Comparison of ENCODE assay signal across 1 cellular context in the genomic region with DNA sequence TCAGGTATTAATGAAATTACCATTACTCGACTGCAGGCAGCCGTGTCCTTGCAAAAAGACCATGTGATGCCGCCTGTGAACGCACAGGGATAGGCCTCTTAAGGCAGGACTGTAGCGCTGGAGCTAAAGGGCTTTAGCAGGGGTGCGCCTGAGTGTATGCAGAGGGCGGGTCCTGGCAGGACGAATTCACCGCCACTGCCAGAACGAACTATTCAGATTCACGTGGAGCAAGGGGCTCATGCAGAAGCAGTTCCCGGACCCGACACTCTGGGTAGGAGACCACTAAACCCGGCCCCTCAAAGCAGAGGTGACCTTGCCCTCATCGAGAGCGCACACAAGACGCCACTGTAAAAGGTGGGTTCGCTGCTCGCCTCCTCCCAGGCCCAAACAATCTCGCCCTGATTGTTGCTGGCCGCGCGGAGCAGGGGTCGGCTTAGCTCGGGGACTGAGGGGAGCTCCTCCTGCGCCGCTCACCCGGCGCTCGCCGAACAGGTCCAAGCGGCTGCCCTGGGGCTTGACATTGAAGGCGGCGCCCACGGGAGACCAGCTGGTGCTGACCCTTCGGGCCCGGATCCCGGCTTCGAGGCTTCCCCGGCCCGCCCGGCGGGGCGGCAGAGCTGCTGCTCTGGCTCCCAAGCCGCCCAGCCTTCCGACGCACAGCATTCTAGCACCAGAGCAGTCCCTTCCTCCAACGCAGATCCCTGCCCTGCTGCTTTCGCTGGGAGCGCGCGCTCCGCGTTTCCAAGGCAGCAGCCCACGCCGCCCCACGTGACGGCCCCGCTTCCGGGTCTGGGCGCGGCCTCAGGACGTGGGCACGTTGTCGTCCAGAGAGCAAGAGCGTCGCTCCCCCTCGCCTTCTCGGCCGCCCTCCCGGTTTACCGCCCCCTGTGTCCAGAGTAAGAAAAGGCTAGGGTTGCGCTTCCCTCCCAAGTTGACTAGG.
A peak's percentile ranks its signal among the peaks of the same experiment; 100 is the strongest.
TF ChIP-seq lines count a peak whose summit lies in the region.

MIPEP (minus strand) TSS at position 743 of the 940 bp plus-strand sequence; CDS start at position 663, 80 bp downstream.

TF ChIP-seq in H1, 55 proteins besides CTCF, POLR2A, EP300 and RAD21 (continues in another document):
- TF ChIP-seq BACH1 (IDR thresholded peaks at IDR 0.05; ENCODE audit: low read length) (peak; percentile 49; the same call in 1 of the 2 replicates), SP1 (IDR thresholded peaks at IDR 0.05; ENCODE audit: low read depth, low read length) (no peak), NRF1 (IDR thresholded peaks at IDR 0.05; ENCODE audit: low read depth, low read length) (no peak), SIN3A (conservative IDR thresholded peaks at IDR 0.05 in 1 of 2, IDR thresholded peaks at IDR 0.05 in 1 of 2; ENCODE audit: low read depth in 1 of 2, low read length in 2 of 2) (peak; percentile 83 to 99; a peak in 2 of 4 replicates), CHD1 (IDR thresholded peaks at IDR 0.05; ENCODE audit: low read depth, low read length) (no peak), SUZ12 (IDR thresholded peaks at IDR 0.05; ENCODE audit: low read length) (no peak), NANOG (IDR thresholded peaks at IDR 0.05; ENCODE audit: insufficient read depth, low read depth, low read length, poor library complexity, severe bottlenecking) (no peak), SRF (IDR thresholded peaks at IDR 0.05; ENCODE audit: low read depth, low read length) (no peak), CBX5 (IDR thresholded peaks at IDR 0.05; ENCODE audit: low read depth, low read length) (no peak), KDM4A (IDR thresholded peaks at IDR 0.05; ENCODE audit: low read depth, low read length, severe bottlenecking) (peak; percentile 70), POLR2AphosphoS5 (IDR thresholded peaks at IDR 0.05; ENCODE audit: low read depth, low read length) (peak; percentile 68; the same call in 1 of the 2 replicates), ASH2L (IDR thresholded peaks at IDR 0.05; ENCODE audit: low read length) (peak; percentile 81), FOSL1 (IDR thresholded peaks at IDR 0.05; ENCODE audit: insufficient read depth, low read depth, low read length) (no peak), EGR1 (IDR thresholded peaks at IDR 0.05; ENCODE audit: borderline replicate concordance, low read depth, low read length) (peak; percentile 87; the same call in 1 of the 2 replicates), KDM5A (IDR thresholded peaks at IDR 0.05; ENCODE audit: low read length) (no peak), TEAD4 (IDR thresholded peaks at IDR 0.05; ENCODE audit: low read depth, low read length) (no peak), TAF7 (optimal IDR thresholded peaks at IDR 0.05; ENCODE audit: borderline replicate concordance, low read depth, low read length) (peak; percentile 20), JUND (IDR thresholded peaks at IDR 0.05; ENCODE audit: low read length) (no peak), RFX5 (IDR thresholded peaks at IDR 0.05; ENCODE audit: borderline replicate concordance, low read depth, low read length) (no peak), YY1 (IDR thresholded peaks at IDR 0.05; ENCODE audit: low read depth, low read length) (0 out of 2 replicates have a peak, but pooled peaks have one; percentile 24), TBP (IDR thresholded peaks at IDR 0.05; ENCODE audit: low read depth, low read length) (peak; percentile 51; the same call in 1 of the 2 replicates), POU5F1 (IDR thresholded peaks at IDR 0.05; ENCODE audit: low read depth, low read length) (no peak), BCL11A (IDR thresholded peaks at IDR 0.05; ENCODE audit: low read depth in 2 of 2, low read length in 2 of 2) (no peak), KDM1A (IDR thresholded peaks at IDR 0.05; ENCODE audit: borderline replicate concordance, low read length) (no peak), HDAC2 (IDR thresholded peaks at IDR 0.05; ENCODE audit: borderline replicate concordance in 1 of 2, low read depth in 2 of 2, low read length in 2 of 2) (peak in 1 of 2 experiments; percentile 81; a peak in 1 of 4 replicates), RNF2 (IDR thresholded peaks at IDR 0.05; ENCODE audit: borderline replicate concordance, low read depth, low read length, missing control alignments, poor library complexity, severe bottlenecking) (no peak), CHD7 (IDR thresholded peaks at IDR 0.05; ENCODE audit: insufficient replicate concordance, low read length) (no peak), PHF8 (conservative IDR thresholded peaks at IDR 0.05; ENCODE audit: low read depth, low read length) (peak; percentile 59), CBX8 (IDR thresholded peaks at IDR 0.05; ENCODE audit: borderline replicate concordance, low read depth, low read length) (no peak), TAF1 (IDR thresholded peaks at IDR 0.05; ENCODE audit: low read depth, low read length) (peak; percentile 48; the same call in 1 of the 2 replicates), SIRT6 (IDR thresholded peaks at IDR 0.05; ENCODE audit: low read length) (no peak), GTF2F1 (IDR thresholded peaks at IDR 0.05; ENCODE audit: borderline replicate concordance, low read depth, low read length) (no peak), CHD2 (IDR thresholded peaks at IDR 0.05; ENCODE audit: low read length) (peak; percentile 8; the same call in 1 of the 2 replicates), HDAC6 (IDR thresholded peaks at IDR 0.05; ENCODE audit: low read depth, low read length) (no peak), RXRA (IDR thresholded peaks at IDR 0.05; ENCODE audit: insufficient read depth, low read depth, low read length) (no peak), RBBP5 (IDR thresholded peaks at IDR 0.05; ENCODE audit: borderline replicate concordance, low read depth, low read length) (no peak), BRCA1 (IDR thresholded peaks at IDR 0.05; ENCODE audit: low read depth, low read length) (no peak), ATF2 (IDR thresholded peaks at IDR 0.05; ENCODE audit: low read length) (no peak), SIX5 (IDR thresholded peaks at IDR 0.05; ENCODE audit: low read depth, low read length) (no peak), CEBPB (IDR thresholded peaks at IDR 0.05; ENCODE audit: low read depth, low read length) (no peak), GABPA (IDR thresholded peaks at IDR 0.05; ENCODE audit: borderline replicate concordance, insufficient read depth, low read length) (no peak), ZNF274 (IDR thresholded peaks at IDR 0.05; ENCODE audit: borderline replicate concordance, extremely low read depth, low read length) (no peak), MAFK (IDR thresholded peaks at IDR 0.05; ENCODE audit: low read depth, low read length) (no peak), SAP30 (IDR thresholded peaks at IDR 0.05; ENCODE audit: insufficient read depth, insufficient replicate concordance, low read length) (peak; percentile 69), CREB1 (IDR thresholded peaks at IDR 0.05) (peak; percentile 72), TCF12 (IDR thresholded peaks at IDR 0.05; ENCODE audit: low read depth, low read length) (no peak), CTBP2 (IDR thresholded peaks at IDR 0.05; ENCODE audit: borderline replicate concordance, insufficient read depth, insufficient read length, low read length) (peak; percentile 40), SP4 (IDR thresholded peaks at IDR 0.05; ENCODE audit: low read length) (no peak), JUN (IDR thresholded peaks at IDR 0.05; ENCODE audit: low read depth, low read length) (no peak)
- TF ChIP-seq, protein P1, sequence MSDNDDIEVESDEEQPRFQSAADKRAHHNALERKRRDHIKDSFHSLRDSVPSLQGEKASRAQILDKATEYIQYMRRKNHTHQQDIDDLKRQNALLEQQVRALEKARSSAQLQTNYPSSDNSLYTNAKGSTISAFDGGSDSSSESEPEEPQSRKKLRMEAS (IDR thresholded peaks at IDR 0.05): peak; percentile 92
- TF ChIP-seq, protein P2, sequence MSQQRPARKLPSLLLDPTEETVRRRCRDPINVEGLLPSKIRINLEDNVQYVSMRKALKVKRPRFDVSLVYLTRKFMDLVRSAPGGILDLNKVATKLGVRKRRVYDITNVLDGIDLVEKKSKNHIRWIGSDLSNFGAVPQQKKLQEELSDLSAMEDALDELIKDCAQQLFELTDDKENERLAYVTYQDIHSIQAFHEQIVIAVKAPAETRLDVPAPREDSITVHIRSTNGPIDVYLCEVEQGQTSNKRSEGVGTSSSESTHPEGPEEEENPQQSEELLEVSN (IDR thresholded peaks at IDR 0.05): peak; percentile 50; the same call in 1 of the 2 replicates
- TF ChIP-seq, protein P3, sequence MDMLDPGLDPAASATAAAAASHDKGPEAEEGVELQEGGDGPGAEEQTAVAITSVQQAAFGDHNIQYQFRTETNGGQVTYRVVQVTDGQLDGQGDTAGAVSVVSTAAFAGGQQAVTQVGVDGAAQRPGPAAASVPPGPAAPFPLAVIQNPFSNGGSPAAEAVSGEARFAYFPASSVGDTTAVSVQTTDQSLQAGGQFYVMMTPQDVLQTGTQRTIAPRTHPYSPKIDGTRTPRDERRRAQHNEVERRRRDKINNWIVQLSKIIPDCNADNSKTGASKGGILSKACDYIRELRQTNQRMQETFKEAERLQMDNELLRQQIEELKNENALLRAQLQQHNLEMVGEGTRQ (IDR thresholded peaks at IDR 0.05; ENCODE audit: low read length): peak; percentile 97
- TF ChIP-seq, protein P4, sequence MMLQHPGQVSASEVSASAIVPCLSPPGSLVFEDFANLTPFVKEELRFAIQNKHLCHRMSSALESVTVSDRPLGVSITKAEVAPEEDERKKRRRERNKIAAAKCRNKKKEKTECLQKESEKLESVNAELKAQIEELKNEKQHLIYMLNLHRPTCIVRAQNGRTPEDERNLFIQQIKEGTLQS (IDR thresholded peaks at IDR 0.05; ENCODE audit: insufficient read depth, low read depth, low read length): peak; percentile 94
